In the genomic region with DNA sequence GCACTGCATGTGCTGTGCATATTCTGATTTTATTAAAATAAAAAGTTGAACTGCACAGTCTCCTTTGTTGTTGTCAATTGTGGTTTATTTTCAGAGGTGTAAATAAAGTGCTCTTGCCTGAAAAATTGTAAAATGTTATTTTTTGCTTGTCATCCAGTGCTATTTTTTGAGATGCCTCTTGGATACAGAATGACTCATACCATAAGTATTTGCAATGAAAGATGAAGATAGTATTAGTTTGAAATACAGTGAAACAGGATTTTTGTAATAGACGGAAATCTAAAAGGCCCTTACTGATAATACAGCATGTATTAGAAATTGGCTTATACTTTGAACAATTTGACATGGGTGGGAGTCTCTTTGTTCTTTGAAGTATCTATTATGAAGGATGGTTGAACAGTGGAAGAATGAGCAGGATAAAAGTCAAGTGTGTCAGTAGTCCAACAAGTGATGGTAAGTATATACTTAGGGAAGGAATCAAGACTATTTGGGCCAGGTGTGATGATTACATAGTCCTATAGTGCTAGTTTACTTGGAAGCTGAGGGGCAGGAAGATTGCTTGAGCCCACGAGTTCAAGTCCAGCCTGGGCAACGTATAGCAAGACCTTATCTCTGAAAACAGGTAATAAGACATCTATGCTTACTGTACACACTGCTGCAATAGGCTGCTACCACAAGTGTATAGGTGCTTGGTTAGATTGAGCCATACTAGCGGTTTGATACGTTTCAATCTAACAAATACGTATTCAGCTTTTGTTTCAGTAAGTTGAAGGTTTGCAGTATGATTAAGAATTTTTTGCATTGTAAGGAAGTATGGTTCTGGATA, we compare ENCODE assay signal across 9 cellular contexts. TPM values are rescaled to one million over a fixed set of nuclear protein-coding genes. Genes with fewer than 3 reads are reported as not detected.
DNase-seq lines count a peak whose midpoint lies in the region; ATAC-seq, FAIRE-seq and TF ChIP-seq lines count a peak whose summit lies in the region.
"Had no signal": no experiment of that assay in that cellular context is flagged by ENCODE, and none has a peak within 500 bp of the region (broad histone marks: within the 10 kb centered on the region; RNA-seq: fewer than 3 reads in every experiment).

No MANE protein-coding gene starts in this region.

- H3K36me3 Mint-ChIP-seq in CD4-positive, alpha-beta T cell (ENCODE audit: low read depth), result peaks cover 64% of the 10 kb centered on the region
- peaks cover 53% of the 10 kb centered on the region for H3K36me3 Mint-ChIP-seq in activated CD8-positive, alpha-beta T cell treated with anti-CD3 and anti-CD28 coated beads, Interleukin-2, amount 10 ng/mL, durations not matched to agents 7 days and 5 days (ENCODE audit: low read depth)

- H3K9ac ChIP-seq in keratinocyte (ENCODE audit: control insufficient read depth, extremely low read depth, insufficient read depth, low read length), result no peak overlapping the region

- no peak overlapping the region for H3K4me3 ChIP-seq in keratinocyte (ENCODE audit: control insufficient read depth in 2 of 3, extremely low read depth in 1 of 3, insufficient read depth in 2 of 3, low read depth in 1 of 3, low read length in 3 of 3)
- H3K4me3 ChIP-seq: colonic mucosa had no signal

- peaks cover 16 to 26% of the 10 kb centered on the region in 2 experiments for H3K36me3 ChIP-seq in keratinocyte (ENCODE audit: control insufficient read depth in 2 of 2, extremely low read depth in 1 of 2, insufficient read depth in 2 of 2, low read length in 2 of 2)

- TF ChIP-seq CTCF in CD4-positive, alpha-beta T cell (IDR thresholded peaks at IDR 0.05), result no peak
- TF ChIP-seq CTCF in keratinocyte (optimal IDR thresholded peaks at IDR 0.05 in 1 of 3, IDR thresholded peaks at IDR 0.05 in 1 of 3, conservative IDR thresholded peaks at IDR 0.05 in 1 of 3; ENCODE audit: extremely low read depth in 1 of 3, insufficient read depth in 2 of 3, low read length in 3 of 3), result no peak

- TF ChIP-seq POLR2A in GM12892 (IDR thresholded peaks at IDR 0.05; ENCODE audit: low read depth, low read length), result peak; percentile 97

- DNase-seq in CD4-positive, alpha-beta T cell, result no peak
- DNase-seq in GM12892 (ENCODE audit: insufficient read length), result no peak
- no peak for DNase-seq in activated CD8-positive, alpha-beta T cell treated with anti-CD3 and anti-CD28 coated beads, Interleukin-2, amount 10 ng/mL, durations not matched to agents 7 days and 5 days
- DNase-seq in keratinocyte (ENCODE audit: low read depth, low spot score), result no peak
- no peak for DNase-seq in kidney tubule cell (ENCODE audit: low spot score)
- no peak for DNase-seq in UCSD-AML1 (lab: John Stamatoyannopoulos, UW; ENCODE audit: unreplicated experiment)
- DNase-seq in cortex of kidney (lab: John Stamatoyannopoulos, UW), result no peak
- no peak for DNase-seq in cerebellar nuclear complex (lab: John Stamatoyannopoulos, UW)
- DNase-seq: colonic mucosa had no signal

- no peak overlapping the region for H2AFZ ChIP-seq in keratinocyte (ENCODE audit: control insufficient read depth, low read length)

- H3K27me3 Mint-ChIP-seq in CD4-positive, alpha-beta T cell, result no peaks in the 10 kb centered on the region
- no peaks in the 10 kb centered on the region for H3K27me3 Mint-ChIP-seq in activated CD8-positive, alpha-beta T cell treated with anti-CD3 and anti-CD28 coated beads, Interleukin-2, amount 10 ng/mL, durations not matched to agents 7 days and 5 days (ENCODE audit: low read depth)

- CTCF ChIA-PET in CD4-positive, alpha-beta T cell (lab: Charles Lee), result interaction anchor here (1.3 kb wide), 1 partner anchor 10 kb away, joined by 3 read pairs; no protein-coding TSS in a partner anchor
- CTCF ChIA-PET in activated CD8-positive, alpha-beta T cell treated with anti-CD3 and anti-CD28 coated beads, Interleukin-2, amount 10 ng/mL, durations not matched to agents 7 days and 5 days (lab: Charles Lee), result no interaction called here

- no peak overlapping the region for H3K4me2 ChIP-seq in keratinocyte (ENCODE audit: control insufficient read depth, extremely low read depth, insufficient read depth, low read depth, low read length)

- H3K79me2 ChIP-seq in keratinocyte (ENCODE audit: control insufficient read depth, insufficient read depth, low read length), result no peaks in the 10 kb centered on the region

- peak overlapping the region; percentile 59 for H3K27ac Mint-ChIP-seq in CD4-positive, alpha-beta T cell
- peak overlapping the region; percentile 6 for H3K27ac Mint-ChIP-seq in activated CD8-positive, alpha-beta T cell treated with anti-CD3 and anti-CD28 coated beads, Interleukin-2, amount 10 ng/mL, durations not matched to agents 7 days and 5 days

- peaks cover 19% of the 10 kb centered on the region for H4K20me1 ChIP-seq in keratinocyte (ENCODE audit: control insufficient read depth, extremely low read depth, insufficient read depth, low read length)

- no peak overlapping the region for H3K27ac ChIP-seq in CD4-positive, alpha-beta T cell (ENCODE audit: low read depth, low read length)
- no peak overlapping the region for H3K27ac ChIP-seq in keratinocyte (ENCODE audit: control insufficient read depth, insufficient read depth, low read length)
- H3K27ac ChIP-seq: colonic mucosa had no signal

- peaks cover 43% of the 10 kb centered on the region for H3K4me1 Mint-ChIP-seq in CD4-positive, alpha-beta T cell (ENCODE audit: low read depth)
- peaks cover 30% of the 10 kb centered on the region for H3K4me1 Mint-ChIP-seq in activated CD8-positive, alpha-beta T cell treated with anti-CD3 and anti-CD28 coated beads, Interleukin-2, amount 10 ng/mL, durations not matched to agents 7 days and 5 days (ENCODE audit: low read depth)

- peak; percentile 42 for FAIRE-seq in GM12892 (lab: Jason Lieb, UNC)
- peak; percentile 9 for FAIRE-seq in keratinocyte (lab: Jason Lieb, UNC)

- peak overlapping the region; percentile 0 for H3K4me3 Mint-ChIP-seq in CD4-positive, alpha-beta T cell
- H3K4me3 Mint-ChIP-seq in activated CD8-positive, alpha-beta T cell treated with anti-CD3 and anti-CD28 coated beads, Interleukin-2, amount 10 ng/mL, durations not matched to agents 7 days and 5 days, result no peak overlapping the region

- POLR2A ChIA-PET in CD4-positive, alpha-beta T cell (lab: Charles Lee), result interaction anchor here (1.1 to 1.4 kb wide), 2 partner anchors 10 to 13 kb away, joined by 3 read pairs; no protein-coding TSS in a partner anchor
- POLR2A ChIA-PET in activated CD8-positive, alpha-beta T cell treated with anti-CD3 and anti-CD28 coated beads, Interleukin-2, amount 10 ng/mL, durations not matched to agents 7 days and 5 days (lab: Charles Lee), result no interaction called here

- dilution Hi-C loops in keratinocyte (cut with MboI; ENCODE audit: extremely low pct_ligation_motif_present, low sequenced_read_pairs), result no loop called here

- no peaks in the 10 kb centered on the region for H3K27me3 ChIP-seq in CD4-positive, alpha-beta T cell (ENCODE audit: control insufficient read depth, insufficient read depth, low read length)
- H3K27me3 ChIP-seq in keratinocyte (ENCODE audit: control insufficient read depth, extremely low read depth, insufficient read depth, low read length), result no peaks in the 10 kb centered on the region
- H3K27me3 ChIP-seq: colonic mucosa had no signal

- H3K9me3 Mint-ChIP-seq in CD4-positive, alpha-beta T cell, result no peaks in the 10 kb centered on the region
- H3K9me3 Mint-ChIP-seq in activated CD8-positive, alpha-beta T cell treated with anti-CD3 and anti-CD28 coated beads, Interleukin-2, amount 10 ng/mL, durations not matched to agents 7 days and 5 days (ENCODE audit: insufficient read depth), result no peaks in the 10 kb centered on the region

- no peaks in the 10 kb centered on the region for H3K9me3 ChIP-seq in CD4-positive, alpha-beta T cell (ENCODE audit: control insufficient read depth, low read length)
- H3K9me3 ChIP-seq in keratinocyte (ENCODE audit: control insufficient read depth, low read depth, low read length), result no peaks in the 10 kb centered on the region
- H3K9me3 ChIP-seq: colonic mucosa had no signal

- ATAC-seq in CD4-positive, alpha-beta T cell (ENCODE audit: poor library complexity), result peak; percentile 46
- no peak for ATAC-seq in activated CD8-positive, alpha-beta T cell treated with anti-CD3 and anti-CD28 coated beads, Interleukin-2, amount 10 ng/mL, durations not matched to agents 7 days and 5 days

- intact Hi-C loops in CD4-positive, alpha-beta T cell (cut with DNase I, micrococcal nuclease), result loop anchor here (2.0 to 5.0 kb wide), 2 partner anchors 14 to 97 kb away; a partner anchor contains a TSS

- no peaks in the 10 kb centered on the region for H3K9me1 ChIP-seq in keratinocyte (ENCODE audit: control insufficient read depth, extremely low read depth, insufficient read depth, low read length)

- no peaks in the 10 kb centered on the region for H3K4me1 ChIP-seq in keratinocyte (ENCODE audit: control insufficient read depth, extremely low read depth, insufficient read depth, low read length)
- H3K4me1 ChIP-seq: colonic mucosa had no signal

RNA-seq across cellular contexts. Expression of a gene that starts 16.4 kb away (rescaled TPM):
- total RNA-seq in CD4-positive, alpha-beta T cell, result 100 to 1,000 TPM; 610 to 653 TPM
- polyA plus RNA-seq in GM12892 (2012; ENCODE audit: missing spikeins), result 141 TPM
- 100 to 1,000 TPM; 191 to 213 TPM for total RNA-seq in activated CD8-positive, alpha-beta T cell treated with anti-CD3 and anti-CD28 coated beads, Interleukin-2, amount 10 ng/mL, durations not matched to agents 7 days and 5 days
- polyA plus RNA-seq in keratinocyte, result 83.2 to 127 TPM (median 98.1 TPM) in 3 replicates
- polyA plus RNA-seq in keratinocyte (2011; ENCODE audit: low read depth), result 557 TPM
- polyA plus RNA-seq in keratinocyte (2011; cell fraction: cytosol; rRNA removed), result 54.7 and 75.1 TPM in 2 replicates
- 95.3 and 148 TPM in 2 replicates for polyA plus RNA-seq in keratinocyte (2011; cell fraction: nucleus; rRNA removed)
- 149 and 182 TPM in 2 replicates for polyA plus RNA-seq in keratinocyte (2012; ENCODE audit: low replicate concordance)
- polyA minus RNA-seq in keratinocyte, result 58.7 to 160 TPM (median 143 TPM) in 3 replicates
- 88.8 TPM for polyA minus RNA-seq in keratinocyte (2011; cell fraction: cytosol; rRNA and poly(A)+ RNA removed)
- polyA minus RNA-seq in keratinocyte (2011; cell fraction: nucleus; rRNA and poly(A)+ RNA removed), result 134 and 234 TPM in 2 replicates
